In genomic region chr4:8050180-8050554, GRCh38 we compare ENCODE assay signal across 25 cellular contexts.
DNase-seq lines count a peak whose midpoint lies in the region; ATAC-seq, FAIRE-seq and TF ChIP-seq lines count a peak whose summit lies in the region.
"Had no signal": no experiment of that assay in that cellular context is flagged by ENCODE, and none has a peak within 500 bp of the region (broad histone marks: within the 10 kb centered on the region; RNA-seq: fewer than 3 reads in every experiment).

No MANE protein-coding gene starts in this region.

- H3K14ac ChIP-seq in H1 (ENCODE audit: insufficient read length), result no peak overlapping the region

- H3K27ac ChIP-seq in A673 (ENCODE audit: low read depth, low read length, poor library complexity, severe bottlenecking) (peak overlapping the region; percentile 59), HUES6 (ENCODE audit: low read depth, low read length) (peak overlapping the region; percentile 88), H1 (ENCODE audit: low read depth, low read length) (peak overlapping the region; percentile 86), osteoblast (ENCODE audit: low read depth, low read length) (no peak overlapping the region)
- H3K27ac ChIP-seq: foreskin keratinocyte, neural progenitor cell, thoracic aorta had no signal

- H2AFZ ChIP-seq in H1 (ENCODE audit: low read length), result peak overlapping the region; percentile 30; the same call in 1 of the 2 replicates
- no peak overlapping the region for H2AFZ ChIP-seq in osteoblast (ENCODE audit: low read length)

- peaks cover 9% of the 10 kb centered on the region for H3K4me1 ChIP-seq in A673 (ENCODE audit: insufficient read depth, low read length, poor library complexity, severe bottlenecking)
- peaks cover 52% of the 10 kb centered on the region for H3K4me1 ChIP-seq in HUES6 (ENCODE audit: control insufficient read depth, insufficient read depth, low read length)
- peaks cover 6 to 36% (median 28%) of the 10 kb centered on the region in 4 experiments for H3K4me1 ChIP-seq in H1 (replicated peaks in 1 of 4; ENCODE audit: control insufficient read depth in 3 of 4, insufficient read depth in 4 of 4, low read length in 3 of 4)
- no peaks in the 10 kb centered on the region for H3K4me1 ChIP-seq in osteoblast (ENCODE audit: insufficient read depth, low read length)
- H3K4me1 ChIP-seq: foreskin keratinocyte had no signal

- H3K4me2 ChIP-seq in H1 (ENCODE audit: insufficient read depth in 1 of 2, low read depth in 2 of 2, low read length in 2 of 2) (peak overlapping the region; percentile 12 to 50), osteoblast (ENCODE audit: insufficient read depth, low read length) (no peak overlapping the region)
- H3K4me2 ChIP-seq: neural progenitor cell had no signal

- no peaks in the 10 kb centered on the region for H3K79me1 ChIP-seq in H1 (ENCODE audit: low read depth, low read length)

- H3K9ac ChIP-seq in HUES6 (ENCODE audit: low read length) (peak overlapping the region; percentile 54), H1 (replicated peaks in 1 of 4; ENCODE audit: extremely low read depth in 1 of 4, low read depth in 3 of 4, low read length in 3 of 4) (peak overlapping the region in 1 of 4 experiments; percentile 38; a peak in 2 of 7 replicates)
- H3K9ac ChIP-seq: neural progenitor cell had no signal

- peak overlapping the region; percentile 99 for H2BK12ac ChIP-seq in H1 (ENCODE audit: low read depth, low read length)

- H3K56ac ChIP-seq in H1 (replicated peaks; ENCODE audit: insufficient read length, low read depth, low read length), result peak overlapping the region; percentile 8

- peak overlapping the region; percentile 93 for H2BK120ac ChIP-seq in H1 (replicated peaks; ENCODE audit: low read depth, low read length)

- no peak for DNase-seq in A673 (ENCODE audit: low spot score)
- no peak for DNase-seq in H1 (ENCODE audit: low read depth in 1 of 2, low spot score in 2 of 2)
- peak; percentile 46 for DNase-seq in osteoblast (ENCODE audit: insufficient read length, low spot score, missing footprints)
- no peak for DNase-seq in activated CD4-positive, alpha-beta memory T cell treated with anti-CD3 and anti-CD28 coated beads for 36 hours
- DNase-seq in stimulated activated naive CD8-positive, alpha-beta T cell treated with anti-CD3 and anti-CD28 coated beads, Interleukin-15, Interleukin-2, amounts not matched to agents 100 U/mL and 50 U/mL, for 24 hours, result no peak
- no peak for DNase-seq in kidney glomerular epithelial cell (lab: John Stamatoyannopoulos, UW)
- DNase-seq: ACHN; activated B cell treated with CpG ODN at 0.5 μM for 24 hours; activated CD4-positive, alpha-beta T cell treated with anti-CD3 and anti-CD28 coated beads, Interleukin-2, amount 50 U/mL, for 48 hours; activated CD8-positive, alpha-beta memory T cell treated with anti-CD3 and anti-CD28 coated beads, Interleukin-2, amount 50 U/mL, for 48 hours; activated naive CD8-positive, alpha-beta T cell treated with anti-CD3 and anti-CD28 coated beads, Interleukin-2, amount 10 ng/mL, durations not matched to agents 7 days and 5 days; effector CD8-positive, alpha-beta T cell; erythroblast; foreskin keratinocyte; NCI-H226; stimulated activated CD4-positive, alpha-beta T cell treated with anti-CD3 and anti-CD28 coated beads, Interleukin-2, amount 100 ng/mL, for 48 hours had no signal

- H2AK5ac ChIP-seq in H1 (ENCODE audit: low read depth, low read length), result peak overlapping the region; percentile 87

- no peaks in the 10 kb centered on the region for H3K27me3 ChIP-seq in A673 (replicated peaks; ENCODE audit: insufficient read depth, low read depth, low read length, poor library complexity)
- H3K27me3 ChIP-seq in HUES6 (ENCODE audit: control insufficient read depth, insufficient read depth, low read length), result no peaks in the 10 kb centered on the region
- H3K27me3 ChIP-seq in H1 (replicated peaks in 1 of 4; ENCODE audit: control insufficient read depth in 3 of 4, extremely low read depth in 1 of 4, insufficient read depth in 3 of 4, low read length in 3 of 4), result no peaks in the 10 kb centered on the region
- H3K27me3 ChIP-seq in osteoblast (ENCODE audit: insufficient read depth, low read length), result peaks cover 20% of the 10 kb centered on the region
- H3K27me3 ChIP-seq: neural progenitor cell had no signal

- BruUV-seq in A673 (replicated peaks; lab: Mats Ljungman, UMichigan), result no TSS peak

- peak overlapping the region; percentile 30 for H3K4ac ChIP-seq in H1 (replicated peaks; ENCODE audit: insufficient read length, low read depth, low read length)

- peak overlapping the region; percentile 99; the same call in 1 of the 2 replicates for H2BK20ac ChIP-seq in H1 (ENCODE audit: low read length)

- H4K20me1 ChIP-seq in H1 (replicated peaks in 1 of 2; ENCODE audit: control insufficient read depth in 1 of 2, insufficient read depth in 2 of 2, low read length in 2 of 2) (no peaks in the 10 kb centered on the region), osteoblast (ENCODE audit: insufficient read depth, low read length) (no peaks in the 10 kb centered on the region)

- no peak for TF ChIP-seq EP300 in H1 (IDR thresholded peaks at IDR 0.05; ENCODE audit: borderline replicate concordance in 1 of 2, low read depth in 2 of 2, low read length in 2 of 2)

- peaks cover 7% of the 10 kb centered on the region for H3K9me3 ChIP-seq in A673 (ENCODE audit: low read depth, low read length, poor library complexity, severe bottlenecking)
- peaks cover 13% of the 10 kb centered on the region for H3K9me3 ChIP-seq in HUES6 (ENCODE audit: control insufficient read depth, insufficient read depth, low read depth, low read length)
- peaks cover 8 to 9% of the 10 kb centered on the region in 2 experiments; a peak in 3 of 4 replicates for H3K9me3 ChIP-seq in H1 (ENCODE audit: insufficient read depth in 2 of 2, low read depth in 1 of 2, low read length in 1 of 2)
- no peaks in the 10 kb centered on the region for H3K9me3 ChIP-seq in osteoblast (ENCODE audit: low read depth, low read length)
- H3K9me3 ChIP-seq: lower lobe of right lung, thoracic aorta had no signal

- H3K18ac ChIP-seq in H1 (ENCODE audit: extremely low read depth, low read length), result peak overlapping the region; percentile 93

- H3K79me2 ChIP-seq in H1 (ENCODE audit: control insufficient read depth in 1 of 2, insufficient read depth in 2 of 2, low read length in 2 of 2) (no peaks in the 10 kb centered on the region), osteoblast (ENCODE audit: insufficient read depth, low read length) (no peaks in the 10 kb centered on the region)

- no peaks in the 10 kb centered on the region for H3K27me3 Mint-ChIP-seq in activated CD4-positive, alpha-beta memory T cell treated with anti-CD3 and anti-CD28 coated beads for 36 hours

- peak overlapping the region; percentile 99 for H2BK5ac ChIP-seq in H1 (ENCODE audit: low read depth, low read length)

- intact Hi-C loops in A673 (cut with micrococcal nuclease; ENCODE audit: unreplicated experiment), result no loop called here
- intact Hi-C loops in activated CD4-positive, alpha-beta memory T cell treated with anti-CD3 and anti-CD28 coated beads for 36 hours (cut with micrococcal nuclease), result no loop called here

- no peak; a peak in 1 of 3 replicates for TF ChIP-seq POLR2A in H1 (IDR thresholded peaks at IDR 0.05; ENCODE audit: control extremely low read depth in 1 of 2, low read depth in 2 of 2, low read length in 2 of 2)

- H3K4me3 ChIP-seq in A673 (ENCODE audit: low read depth, low read length, poor library complexity, severe bottlenecking), result no peak overlapping the region
- H3K4me3 ChIP-seq in HUES6 (ENCODE audit: low read depth, low read length), result peak overlapping the region; percentile 17
- no peak overlapping the region for H3K4me3 ChIP-seq in H1 (ENCODE audit: extremely low read depth in 1 of 4, insufficient read depth in 2 of 4, low read depth in 3 of 4, low read length in 4 of 4)
- no peak overlapping the region for H3K4me3 ChIP-seq in osteoblast (ENCODE audit: insufficient read depth, low read length)
- H3K4me3 ChIP-seq: neural progenitor cell, smooth muscle cell had no signal

- H2BK15ac ChIP-seq in H1 (ENCODE audit: low read length), result no peak overlapping the region

- no peaks in the 10 kb centered on the region for H3K4me1 Mint-ChIP-seq in activated CD4-positive, alpha-beta memory T cell treated with anti-CD3 and anti-CD28 coated beads for 36 hours (ENCODE audit: low read depth)
- H3K4me1 Mint-ChIP-seq: activated B cell treated with CpG ODN at 0.5 μM for 24 hours; activated naive CD8-positive, alpha-beta T cell treated with anti-CD3 and anti-CD28 coated beads, Interleukin-2, amount 10 ng/mL, durations not matched to agents 7 days and 5 days had no signal

- WGBS in H1 (ENCODE audit: extremely low coverage in 1 of 2, insufficient coverage in 1 of 2, insufficient read length in 1 of 2, insufficient replicate concordance in 2 of 2, low coverage in 1 of 2, low lambda C conversion rate in 2 of 2, missing lambda C conversion rate in 1 of 2), 2 experiments, result 61% methylated on average over 4 of the region's 4 CpGs; no CpG with 5 or more reads in 1 of the 2 experiments

- H4K5ac ChIP-seq in H1 (ENCODE audit: insufficient read length, low read depth, low read length), result peak overlapping the region; percentile 89

- H4K8ac ChIP-seq in H1 (ENCODE audit: extremely low read depth, insufficient read depth, low read length), result peak overlapping the region; percentile 90; the same call in 1 of the 2 replicates

- H3K4me3 Mint-ChIP-seq in activated CD4-positive, alpha-beta memory T cell treated with anti-CD3 and anti-CD28 coated beads for 36 hours, result no peak overlapping the region
- H3K4me3 Mint-ChIP-seq: activated B cell treated with CpG ODN at 0.5 μM for 24 hours; activated naive CD8-positive, alpha-beta T cell treated with anti-CD3 and anti-CD28 coated beads, Interleukin-2, amount 10 ng/mL, durations not matched to agents 7 days and 5 days; neural progenitor cell; stimulated activated memory B cell treated with anti-CD40 and anti-IgM and Interleukin-4, amounts not matched to agents 10 μg/mL and 1 μg/mL and 100 μg/mL, for 72 hours had no signal

- H3K23ac ChIP-seq in H1 (ENCODE audit: insufficient read length), result no peak overlapping the region

- no peak for TF ChIP-seq RAD21 in H1 (IDR thresholded peaks at IDR 0.05 in 1 of 2, conservative IDR thresholded peaks at IDR 0.05 in 1 of 2; ENCODE audit: low read depth in 2 of 2, low read length in 2 of 2)

- H4K91ac ChIP-seq in H1 (replicated peaks; ENCODE audit: insufficient read length, low read length), result peak overlapping the region; percentile 87

- POLR2A ChIA-PET in A673 (lab: Charles Lee; ENCODE audit: low non-redundant PET) (no interaction called here), H1 (lab: Charles Lee; ENCODE audit: partially characterized antibody) (interaction anchor here (1.2 to 2.1 kb wide), 7 partner anchors 10 to 109 kb away, joined by 3 to 8 read pairs (median 6); no protein-coding TSS in a partner anchor)
- POLR2A ChIA-PET in activated CD4-positive, alpha-beta memory T cell treated with anti-CD3 and anti-CD28 coated beads for 36 hours (lab: Charles Lee), result no interaction called here

- peaks cover 6% of the 10 kb centered on the region for H3K36me3 Mint-ChIP-seq in activated CD4-positive, alpha-beta memory T cell treated with anti-CD3 and anti-CD28 coated beads for 36 hours
- H3K36me3 Mint-ChIP-seq: activated naive CD8-positive, alpha-beta T cell treated with anti-CD3 and anti-CD28 coated beads, Interleukin-2, amount 10 ng/mL, durations not matched to agents 7 days and 5 days; neural progenitor cell had no signal

- CTCF ChIA-PET in A673 (lab: Charles Lee), result no interaction called here
- CTCF ChIA-PET in H1 (lab: Charles Lee; ENCODE audit: partially characterized antibody), result interaction anchor here (0.8 to 3.9 kb wide), 8 partner anchors 9 to 446 kb away, joined by 3 to 17 read pairs (median 4); no protein-coding TSS in a partner anchor
- CTCF ChIA-PET in activated CD4-positive, alpha-beta memory T cell treated with anti-CD3 and anti-CD28 coated beads for 36 hours (lab: Charles Lee), result interaction anchor here (1.3 kb wide), 1 partner anchor 331 kb away, joined by 4 read pairs; no protein-coding TSS in a partner anchor

- no peak overlapping the region for H3K27ac Mint-ChIP-seq in activated CD4-positive, alpha-beta memory T cell treated with anti-CD3 and anti-CD28 coated beads for 36 hours
- H3K27ac Mint-ChIP-seq: activated B cell treated with CpG ODN at 0.5 μM for 24 hours; activated naive CD8-positive, alpha-beta T cell treated with anti-CD3 and anti-CD28 coated beads, Interleukin-2, amount 10 ng/mL, durations not matched to agents 7 days and 5 days; activated T-helper 2 cell treated with anti-CD3 and anti-CD28 coated beads, Interferon-gamma antibody, Interleukin-2, Interleukin-4, amounts not matched to agents 10 μg/mL and 5 μg/mL and 100 μg/mL, durations not matched to agents 14 hours and 24 hours and 36 hours; neural progenitor cell; stimulated activated memory B cell treated with anti-CD40 and anti-IgM and Interleukin-4, amounts not matched to agents 10 μg/mL and 1 μg/mL and 100 μg/mL, for 72 hours had no signal

- no peak for ATAC-seq in stimulated activated naive CD8-positive, alpha-beta T cell treated with anti-CD3 and anti-CD28 coated beads, Interleukin-15, Interleukin-2, amounts not matched to agents 100 U/mL and 50 U/mL, for 24 hours
- ATAC-seq in GM19328 (IDR thresholded peaks at IDR 0.05; ENCODE audit: unreplicated experiment), result no peak
- ATAC-seq: foreskin keratinocyte; HCT116; stimulated activated memory B cell treated with anti-CD40 and anti-IgM and Interleukin-4, amounts not matched to agents 10 μg/mL and 1 μg/mL and 100 μg/mL, for 72 hours had no signal

- peaks cover 8% of the 10 kb centered on the region for H3K9me3 Mint-ChIP-seq in activated CD4-positive, alpha-beta memory T cell treated with anti-CD3 and anti-CD28 coated beads for 36 hours
- H3K9me3 Mint-ChIP-seq: activated T-helper 2 cell treated with anti-CD3 and anti-CD28 coated beads, Interferon-gamma antibody, Interleukin-2, Interleukin-4, amounts not matched to agents 10 μg/mL and 5 μg/mL and 100 μg/mL, durations not matched to agents 14 hours and 24 hours and 36 hours had no signal

- H3K36me3 ChIP-seq in A673 (ENCODE audit: insufficient read depth, low read length, poor library complexity, severe bottlenecking) (no peaks in the 10 kb centered on the region), HUES6 (ENCODE audit: control insufficient read depth, insufficient read depth, low read length) (no peaks in the 10 kb centered on the region), H1 (ENCODE audit: control insufficient read depth in 2 of 4, insufficient read depth in 4 of 4, low read length in 3 of 4) (no peaks in the 10 kb centered on the region), osteoblast (ENCODE audit: insufficient read depth, low read length) (no peaks in the 10 kb centered on the region)
- H3K36me3 ChIP-seq: lower lobe of right lung, neural progenitor cell, thoracic aorta had no signal

- H3K23me2 ChIP-seq in H1 (ENCODE audit: low read depth, low read length), result no peaks in the 10 kb centered on the region

- FAIRE-seq in H1 (lab: Jason Lieb, UNC), result no peak

- no peak for TF ChIP-seq CTCF in A673 (conservative IDR thresholded peaks at IDR 0.05; ENCODE audit: low read depth, low read length)
- peak in 1 of 3 experiments; percentile 2; a peak in 1 of 4 replicates for TF ChIP-seq CTCF in H1 (IDR thresholded peaks at IDR 0.05; ENCODE audit: control extremely low read depth in 1 of 3, insufficient read depth in 1 of 3, low read depth in 1 of 3, low read length in 3 of 3)
- TF ChIP-seq CTCF in osteoblast (IDR thresholded peaks at IDR 0.05; ENCODE audit: extremely low read depth, low read depth, low read length), result no peak
